ENCODE assay signal across 8 cellular contexts in the genomic region with DNA sequence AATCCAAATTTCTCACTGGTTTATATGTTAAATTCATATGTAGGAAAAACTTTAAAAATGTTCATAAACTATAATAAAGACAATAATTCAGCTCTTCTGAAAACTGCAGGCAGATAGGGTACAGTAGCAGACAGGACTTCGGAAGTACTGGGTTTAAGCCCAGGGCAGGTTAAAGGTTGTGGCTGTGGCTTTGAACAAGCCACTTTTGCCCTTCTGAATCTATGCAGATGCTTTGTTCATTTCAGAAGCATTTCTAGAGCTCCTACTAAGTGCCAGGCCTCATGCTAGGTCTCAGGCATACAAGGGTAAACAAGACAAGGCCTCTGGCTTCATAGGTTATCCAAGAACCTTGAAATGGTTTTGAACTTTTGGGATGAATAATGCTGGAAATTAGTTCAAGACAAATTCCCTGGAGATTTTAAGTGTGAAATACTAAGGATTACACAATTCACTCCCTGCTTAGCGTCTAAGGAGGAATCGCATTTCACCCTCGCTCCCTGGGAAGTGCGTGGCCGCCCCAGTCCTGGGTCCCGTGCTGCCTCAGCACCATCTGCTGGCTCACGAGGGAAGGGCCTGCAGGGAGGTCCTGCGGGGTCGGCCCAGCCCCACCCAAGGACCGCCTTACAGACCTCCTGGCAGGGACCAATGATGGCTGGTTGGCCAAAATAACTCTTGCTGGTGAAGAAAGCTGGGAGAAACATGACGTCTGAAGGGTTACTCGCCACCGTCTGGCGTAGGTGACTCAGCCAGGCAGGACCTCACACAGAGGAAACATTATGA.
DNase-seq lines count a peak whose midpoint lies in the region; ATAC-seq and TF ChIP-seq lines count a peak whose summit lies in the region.

No MANE protein-coding gene starts in this region.

- H3K4me3 ChIP-seq in mammary epithelial cell (replicated peaks in 1 of 3; ENCODE audit: insufficient read depth in 1 of 3, low read depth in 2 of 3, low read length in 3 of 3) = no peak overlapping the region
- no peak overlapping the region for H3K4me3 ChIP-seq in left lung
- H3K4me3 ChIP-seq in thyroid gland (replicated peaks in 1 of 3) = no peak overlapping the region
- no peak overlapping the region for H3K4me3 ChIP-seq in prostate gland

- no peaks in the 10 kb centered on the region for H3K36me3 ChIP-seq in mammary epithelial cell (ENCODE audit: insufficient read depth, low read length)
- H3K36me3 ChIP-seq in left lung = no peaks in the 10 kb centered on the region
- H3K36me3 ChIP-seq in thyroid gland = no peaks in the 10 kb centered on the region
- no peaks in the 10 kb centered on the region for H3K36me3 ChIP-seq in prostate gland

- no peak overlapping the region for H3K27ac Mint-ChIP-seq in CD14-positive monocyte

- no peaks in the 10 kb centered on the region for H3K4me1 Mint-ChIP-seq in CD14-positive monocyte

- TF ChIP-seq POLR2A in thyroid gland (IDR thresholded peaks at IDR 0.05) (no peak), prostate gland (IDR thresholded peaks at IDR 0.05) (no peak)

- no peaks in the 10 kb centered on the region for H3K36me3 Mint-ChIP-seq in CD14-positive monocyte

- intact Hi-C loops in CD14-positive monocyte (cut with micrococcal nuclease) = no loop called here
- intact Hi-C loops in mammary epithelial cell (cut with micrococcal nuclease) = loop anchor here (1.0 to 5.0 kb wide), 4 partner anchors 26 to 603 kb away; no protein-coding TSS in a partner anchor
- intact Hi-C loops in left lung (cut with DNase I) = no loop called here
- intact Hi-C loops in thyroid gland (cut with DNase I) = loop anchor here (5.0 kb wide), 1 partner anchor 605 kb away; no protein-coding TSS in a partner anchor
- intact Hi-C loops in prostate gland (cut with DNase I) = loop anchor here (2.0 kb wide), 1 partner anchor 604 kb away; no protein-coding TSS in a partner anchor

- H3K4me1 ChIP-seq in mammary epithelial cell (ENCODE audit: insufficient read depth, low read length) (peaks cover 7% of the 10 kb centered on the region), left lung (no peaks in the 10 kb centered on the region), thyroid gland (peaks cover 0 to 2% of the 10 kb centered on the region in 2 donors), prostate gland (replicated peaks) (peaks cover 2% of the 10 kb centered on the region)

- peak overlapping the region; percentile 1 for H3K9ac ChIP-seq in mammary epithelial cell (ENCODE audit: insufficient read depth, low read length)

- dilution Hi-C loops in mammary epithelial cell (cut with HindIII; ENCODE audit: low sequenced_read_pairs) = no loop called here

- H3K27me3 ChIP-seq in mammary epithelial cell (ENCODE audit: insufficient read depth, low read length) = no peaks in the 10 kb centered on the region
- H3K27me3 ChIP-seq in left lung = no peaks in the 10 kb centered on the region
- no peaks in the 10 kb centered on the region for H3K27me3 ChIP-seq in thyroid gland
- H3K27me3 ChIP-seq in prostate gland (replicated peaks; ENCODE audit: insufficient read depth) = peaks cover 2% of the 10 kb centered on the region

- no peaks in the 10 kb centered on the region for H3K79me2 ChIP-seq in mammary epithelial cell (ENCODE audit: insufficient read depth, low read length)

- no TSS peak for BruUV-seq in mammary epithelial cell (replicated peaks; lab: Mats Ljungman, UMichigan)

- H3K9me3 ChIP-seq in mammary epithelial cell (replicated peaks; ENCODE audit: insufficient read depth, low read length) = no peaks in the 10 kb centered on the region
- H3K9me3 ChIP-seq in left lung = no peaks in the 10 kb centered on the region
- no peaks in the 10 kb centered on the region for H3K9me3 ChIP-seq in thyroid gland
- no peaks in the 10 kb centered on the region for H3K9me3 ChIP-seq in prostate gland

- H3K4me2 ChIP-seq in mammary epithelial cell (ENCODE audit: insufficient read depth, low read depth, low read length) = peak overlapping the region; percentile 51

- peak overlapping the region; percentile 74 for H2AFZ ChIP-seq in mammary epithelial cell (ENCODE audit: low read depth, low read length)

- H4K20me1 ChIP-seq in mammary epithelial cell (ENCODE audit: insufficient read depth, low read length) = no peaks in the 10 kb centered on the region

- peaks cover 0 to 12% (median 10%) of the 10 kb centered on the region in 3 donors for H3K27me3 Mint-ChIP-seq in CD14-positive monocyte (ENCODE audit: low read depth in 3 of 3)

- in situ Hi-C loops in mammary epithelial cell (cut with MboI; ENCODE audit: low sequenced_read_pairs in 2 of 2) = no loop called here

- H3K9me3 Mint-ChIP-seq in CD14-positive monocyte = peaks cover 0 to 2% (median 0%) of the 10 kb centered on the region in 7 donors

- DNase-seq in CD14-positive monocyte (ENCODE audit: low spot score) = no peak
- DNase-seq in NCI-H1092 treated with DMSO at 0.1 percent for 48 hours (lab: John Stamatoyannopoulos, UW) = peak; percentile 40
- DNase-seq in mammary epithelial cell = peak; percentile 93
- peak; percentile 59 to 88 for DNase-seq in left lung
- peak; percentile 69 to 73 for DNase-seq in thyroid gland
- DNase-seq in prostate gland (ENCODE audit: low spot score) = no peak
- DNase-seq in NOMO-1 treated with DMSO at 0.1 percent for 48 hours (lab: John Stamatoyannopoulos, UW; ENCODE audit: unreplicated experiment) = no peak

- CTCF ChIA-PET in mammary epithelial cell (lab: Charles Lee; ENCODE audit: low non-redundant PET) = no interaction called here

- H3K27ac ChIP-seq in mammary epithelial cell (ENCODE audit: insufficient read depth, low read depth, low read length) (peak overlapping the region; percentile 29), left lung (no peak overlapping the region), thyroid gland (no peak overlapping the region), prostate gland (no peak overlapping the region)

- TF ChIP-seq CTCF in CD14-positive monocyte (IDR thresholded peaks at IDR 0.05) (peak; percentile 42), mammary epithelial cell (conservative IDR thresholded peaks at IDR 0.05 in 1 of 2, IDR thresholded peaks at IDR 0.05 in 1 of 2; ENCODE audit: extremely low read depth in 1 of 2, insufficient read depth in 1 of 2, low read depth in 1 of 2, low read length in 2 of 2) (peak in 1 of 2 donors; percentile 37), left lung (IDR thresholded peaks at IDR 0.05) (peak; percentile 64 to 72), thyroid gland (IDR thresholded peaks at IDR 0.05) (peak in 5 of 6 experiments; percentile 59 to 93 (median 91)), prostate gland (IDR thresholded peaks at IDR 0.05) (peak in 2 of 4 experiments; percentile 43 to 51)

- ATAC-seq in GM19395 (IDR thresholded peaks at IDR 0.05; ENCODE audit: unreplicated experiment) = peak; percentile 77
- peak; percentile 99 for ATAC-seq in left lung

- no peak overlapping the region for H3K4me3 Mint-ChIP-seq in CD14-positive monocyte

- 59% methylated on average over 5 of the region's 15 CpGs for WGBS in mammary epithelial cell (ENCODE audit: low coverage, missing lambda C conversion rate)
- WGBS in thyroid gland, 2 donors = 11 to 16% methylated on average over 14 to 15 of the region's 15 CpGs
- WGBS in prostate gland = 43% methylated on average over 15 of the region's 15 CpGs

Comparison
In these comparisons a context has a peak if more than half of its experiments do, and no peak if none do; other contexts are left out.
1. DNase-seq: peak in NCI-H1092 treated with DMSO at 0.1 percent for 48 hours (single experiment), mammary epithelial cell (single experiment), left lung (2 of 2) and thyroid gland (2 of 2); none in CD14-positive monocyte (single experiment), prostate gland (single experiment) and NOMO-1 treated with DMSO at 0.1 percent for 48 hours (single experiment).
2. intact Hi-C loops: an anchor here in mammary epithelial cell (1.0 to 5.0 kb wide), thyroid gland (5.0 kb wide) and prostate gland (2.0 kb wide); none called in CD14-positive monocyte and left lung.